ENCODE assay signal across 18 cellular contexts in genomic region chr18:10386956-10387355, GRCh38.
DNase-seq lines count a peak whose midpoint lies in the region; ATAC-seq and TF ChIP-seq lines count a peak whose summit lies in the region.
"Had no signal": no experiment of that assay in that cellular context is flagged by ENCODE, and none has a peak within 500 bp of the region (broad histone marks: within the 10 kb centered on the region; RNA-seq: fewer than 3 reads in every experiment).

No MANE protein-coding gene starts in this region.

- no peak overlapping the region for H2BK20ac ChIP-seq in IMR-90 (ENCODE audit: low read depth, low read length)

- no peaks in the 10 kb centered on the region for H3K79me1 ChIP-seq in IMR-90 (ENCODE audit: low read depth in 1 of 2, low read length in 2 of 2)
- no peaks in the 10 kb centered on the region for H3K79me1 ChIP-seq in mesenchymal stem cell (replicated peaks; ENCODE audit: low read length, poor library complexity, severe bottlenecking)

- H3K9ac ChIP-seq in IMR-90 (ENCODE audit: low read depth, low read length): no peak overlapping the region
- H3K9ac ChIP-seq in mesenchymal stem cell (ENCODE audit: low read length): peak overlapping the region; percentile 71

- H2AK9ac ChIP-seq in IMR-90 (replicated peaks; ENCODE audit: low read depth, low read length, poor library complexity): no peak overlapping the region

- no peak for TF ChIP-seq POLR2A in IMR-90 (IDR thresholded peaks at IDR 0.05; ENCODE audit: low read depth, low read length)

- H2BK12ac ChIP-seq in mesenchymal stem cell (ENCODE audit: low read length in 2 of 2): no peak overlapping the region

- no TSS peak for BruUV-seq in IMR-90 (replicated peaks; lab: Mats Ljungman, UMichigan)

- no peaks in the 10 kb centered on the region for H4K20me1 ChIP-seq in IMR-90 (ENCODE audit: insufficient read depth, low read length)

- H3K4me1 ChIP-seq in IMR-90 (ENCODE audit: control insufficient read depth, insufficient read depth, low read length): peaks cover 4% of the 10 kb centered on the region
- peaks cover 2% of the 10 kb centered on the region for H3K4me1 ChIP-seq in mesenchymal stem cell (ENCODE audit: control insufficient read depth, insufficient read depth, low read depth, low read length)

- no peak overlapping the region for H2AK5ac ChIP-seq in IMR-90 (ENCODE audit: low read depth, low read length)
- no peak overlapping the region for H2AK5ac ChIP-seq in mesenchymal stem cell (ENCODE audit: low read length, severe bottlenecking)

- H3K4ac ChIP-seq in IMR-90 (ENCODE audit: low read depth, low read length) (no peak overlapping the region), mesenchymal stem cell (ENCODE audit: low read depth in 1 of 2, low read length in 2 of 2) (no peak overlapping the region)

- peaks cover 5% of the 10 kb centered on the region for H3K36me3 Mint-ChIP-seq in brain
- no peaks in the 10 kb centered on the region for H3K36me3 Mint-ChIP-seq in activated CD4-positive, alpha-beta memory T cell treated with anti-CD3 and anti-CD28 coated beads for 36 hours

- H2BK5ac ChIP-seq in IMR-90 (ENCODE audit: low read depth, low read length, poor library complexity, severe bottlenecking): no peak overlapping the region
- no peak overlapping the region for H2BK5ac ChIP-seq in mesenchymal stem cell (ENCODE audit: low read depth, low read length, poor library complexity, severe bottlenecking)

- no peak overlapping the region for H4K8ac ChIP-seq in IMR-90 (ENCODE audit: low read depth in 2 of 2, low read length in 2 of 2)
- H4K8ac ChIP-seq in mesenchymal stem cell (ENCODE audit: low read length): no peak overlapping the region

- no peaks in the 10 kb centered on the region for H3K27me3 ChIP-seq in IMR-90 (ENCODE audit: control insufficient read depth, insufficient read depth, low read length)
- peaks cover 0 to 20% of the 10 kb centered on the region in 2 experiments for H3K27me3 ChIP-seq in mesenchymal stem cell (ENCODE audit: control insufficient read depth in 1 of 2, insufficient read depth in 1 of 2, low read length in 2 of 2)
- no peaks in the 10 kb centered on the region for H3K27me3 ChIP-seq in WERI-Rb-1 (ENCODE audit: insufficient read depth, low read depth, severe bottlenecking)

- H3K4me3 ChIP-seq in IMR-90 (ENCODE audit: insufficient read depth, low read depth, low read length): no peak overlapping the region
- H3K4me3 ChIP-seq in mesenchymal stem cell (ENCODE audit: insufficient read depth in 1 of 2, low read depth in 1 of 2, low read length in 2 of 2): peak overlapping the region in 1 of 2 experiments; percentile 26
- no peak overlapping the region for H3K4me3 ChIP-seq in WERI-Rb-1 (ENCODE audit: low read depth, low read length)
- H3K4me3 ChIP-seq: GM12878, GM23338, K562 had no signal

- no peak overlapping the region for H2BK120ac ChIP-seq in IMR-90 (ENCODE audit: low read depth, low read length)
- no peak overlapping the region for H2BK120ac ChIP-seq in mesenchymal stem cell (ENCODE audit: low read depth, low read length)

- H3K18ac ChIP-seq in IMR-90 (ENCODE audit: low read depth, low read length) (no peak overlapping the region), mesenchymal stem cell (ENCODE audit: low read depth in 1 of 2, low read length in 2 of 2) (no peak overlapping the region)

- intact Hi-C loops in IMR-90 (cut with micrococcal nuclease): no loop called here
- intact Hi-C loops in activated CD4-positive, alpha-beta memory T cell treated with anti-CD3 and anti-CD28 coated beads for 36 hours (cut with micrococcal nuclease): no loop called here

- peaks cover 10 to 33% (median 11%) of the 10 kb centered on the region in 5 experiments for H3K9me3 Mint-ChIP-seq in brain
- no peaks in the 10 kb centered on the region for H3K9me3 Mint-ChIP-seq in activated CD4-positive, alpha-beta memory T cell treated with anti-CD3 and anti-CD28 coated beads for 36 hours
- H3K9me3 Mint-ChIP-seq: CD4-positive, alpha-beta T cell; GM23338 had no signal

- H3K14ac ChIP-seq in IMR-90 (replicated peaks; ENCODE audit: low read depth, low read length) (no peak overlapping the region), mesenchymal stem cell (ENCODE audit: low read length in 2 of 2) (no peak overlapping the region)

- H3K27me3 Mint-ChIP-seq in brain: no peaks in the 10 kb centered on the region
- peaks cover 16% of the 10 kb centered on the region for H3K27me3 Mint-ChIP-seq in activated CD4-positive, alpha-beta memory T cell treated with anti-CD3 and anti-CD28 coated beads for 36 hours

- no peaks in the 10 kb centered on the region for H3K9me1 ChIP-seq in IMR-90 (ENCODE audit: insufficient read depth, low read length)

- no peak overlapping the region for H3K4me3 Mint-ChIP-seq in brain
- H3K4me3 Mint-ChIP-seq in activated CD4-positive, alpha-beta memory T cell treated with anti-CD3 and anti-CD28 coated beads for 36 hours: no peak overlapping the region
- H3K4me3 Mint-ChIP-seq: CD4-positive, alpha-beta T cell; GM23338 had no signal

- WGBS in IMR-90 (ENCODE audit: extremely low coverage in 2 of 2, insufficient read length in 1 of 2), 2 experiments: 30% methylated on average over 2 of the region's 2 CpGs; no CpG with 5 or more reads in 1 of the 2 experiments
- WGBS in mesenchymal stem cell: 80% methylated on average over 2 of the region's 2 CpGs

- H3K9me3 ChIP-seq in IMR-90 (ENCODE audit: control insufficient read depth, insufficient read depth, low read length) (no peaks in the 10 kb centered on the region), mesenchymal stem cell (ENCODE audit: control insufficient read depth, low read length) (no peaks in the 10 kb centered on the region), WERI-Rb-1 (ENCODE audit: severe bottlenecking) (no peaks in the 10 kb centered on the region)

- dilution Hi-C loops in IMR-90 (cut with HindIII; ENCODE audit: low sequenced_read_pairs, unreplicated experiment): no loop called here

- no peak overlapping the region for H2AFZ ChIP-seq in IMR-90 (replicated peaks; ENCODE audit: low read length, poor library complexity)
- H2AFZ ChIP-seq in mesenchymal stem cell (ENCODE audit: low read depth, low read length): no peak overlapping the region
- H2AFZ ChIP-seq: GM23338 had no signal

- POLR2A ChIA-PET in IMR-90 (lab: Charles Lee; ENCODE audit: unreplicated experiment): no interaction called here
- POLR2A ChIA-PET in activated CD4-positive, alpha-beta memory T cell treated with anti-CD3 and anti-CD28 coated beads for 36 hours (lab: Charles Lee): no interaction called here

- no peak for ATAC-seq in IMR-90 (ENCODE audit: low read depth)
- ATAC-seq: GM12878, GM23338, K562 had no signal

- peaks cover 20% of the 10 kb centered on the region for H3K4me1 Mint-ChIP-seq in brain
- peaks cover 8% of the 10 kb centered on the region for H3K4me1 Mint-ChIP-seq in activated CD4-positive, alpha-beta memory T cell treated with anti-CD3 and anti-CD28 coated beads for 36 hours (ENCODE audit: low read depth)

- H3K56ac ChIP-seq in IMR-90 (ENCODE audit: extremely low read depth, insufficient read depth, low read length): no peak overlapping the region

- peak; percentile 43 for DNase-seq in IMR-90
- no peak for DNase-seq in mesenchymal stem cell
- no peak for DNase-seq in mesenteric fat pad (ENCODE audit: low spot score)
- no peak for DNase-seq in WERI-Rb-1
- DNase-seq in NCI-H345 treated with DMSO at 0.1 percent for 48 hours (lab: John Stamatoyannopoulos, UW; ENCODE audit: unreplicated experiment): no peak
- DNase-seq in activated CD4-positive, alpha-beta memory T cell treated with anti-CD3 and anti-CD28 coated beads for 36 hours: no peak
- DNase-seq: ACHN; AML-193; Calu3; CD4-positive, alpha-beta T cell; DMS79 treated with DMSO at 0.1 percent for 48 hours; HCEC 1CT had no signal

- CTCF ChIA-PET in IMR-90 (lab: Yijun Ruan, JAX): no interaction called here
- CTCF ChIA-PET in activated CD4-positive, alpha-beta memory T cell treated with anti-CD3 and anti-CD28 coated beads for 36 hours (lab: Charles Lee): interaction anchor here (1.0 kb wide), 1 partner anchor 174 kb away, joined by 3 read pairs; no protein-coding TSS in a partner anchor

- peak overlapping the region in 3 of 5 experiments; percentile 2 to 84 (median 76) for H3K27ac Mint-ChIP-seq in brain
- H3K27ac Mint-ChIP-seq in activated CD4-positive, alpha-beta memory T cell treated with anti-CD3 and anti-CD28 coated beads for 36 hours: no peak overlapping the region
- H3K27ac Mint-ChIP-seq: CD4-positive, alpha-beta T cell; GM23338 had no signal

- H3K4me2 ChIP-seq in IMR-90 (ENCODE audit: low read depth, low read length): no peak overlapping the region
- H3K4me2 ChIP-seq in mesenchymal stem cell (ENCODE audit: low read length, poor library complexity, severe bottlenecking): no peak overlapping the region
- H3K4me2 ChIP-seq: GM23338 had no signal

- no peak overlapping the region for H4K5ac ChIP-seq in IMR-90 (ENCODE audit: low read depth, low read length)

- H3K23ac ChIP-seq in IMR-90 (ENCODE audit: low read depth, low read length): no peak overlapping the region
- H3K23ac ChIP-seq in mesenchymal stem cell (ENCODE audit: low read length in 2 of 2): no peak overlapping the region

- TF ChIP-seq RAD21 in IMR-90 (IDR thresholded peaks at IDR 0.05; ENCODE audit: low read length): no peak

- TF ChIP-seq CTCF in IMR-90 (conservative IDR thresholded peaks at IDR 0.05; ENCODE audit: low read depth, low read length) (no peak), brain (conservative IDR thresholded peaks at IDR 0.05) (no peak), WERI-Rb-1 (IDR thresholded peaks at IDR 0.05; ENCODE audit: low read depth, low read length) (no peak)

- H3K27ac ChIP-seq in IMR-90 (ENCODE audit: insufficient read depth, low read length) (no peak overlapping the region), mesenchymal stem cell (ENCODE audit: low read length, poor library complexity, severe bottlenecking) (no peak overlapping the region), WERI-Rb-1 (no peak overlapping the region)
- H3K27ac ChIP-seq: C4-2B, HL-60 had no signal

- no peak overlapping the region for H4K91ac ChIP-seq in IMR-90 (ENCODE audit: insufficient read depth, low read depth, low read length)
- no peak overlapping the region for H4K91ac ChIP-seq in mesenchymal stem cell (ENCODE audit: low read length)

- H3K36me3 ChIP-seq in IMR-90 (ENCODE audit: control insufficient read depth, insufficient read depth, low read length): no peaks in the 10 kb centered on the region
- H3K36me3 ChIP-seq in mesenchymal stem cell (ENCODE audit: control insufficient read depth in 1 of 2, insufficient read depth in 2 of 2, low read depth in 1 of 2, low read length in 2 of 2): no peaks in the 10 kb centered on the region
- H3K36me3 ChIP-seq in WERI-Rb-1: no peaks in the 10 kb centered on the region

- in situ Hi-C loops in IMR-90 (cut with MboI; ENCODE audit: low sequenced_read_pairs): no loop called here

- H2BK15ac ChIP-seq in IMR-90 (ENCODE audit: low read depth, low read length) (no peak overlapping the region), mesenchymal stem cell (ENCODE audit: low read depth, poor library complexity, severe bottlenecking) (no peak overlapping the region)

TF ChIP-seq in IMR-90, 13 proteins besides CTCF, POLR2A, EP300 and RAD21:
- TF ChIP-seq CEBPB (IDR thresholded peaks at IDR 0.05; ENCODE audit: low read depth, low read length): peak; percentile 4; the same call in 1 of the 2 replicates
- TF ChIP-seq RCOR1 (IDR thresholded peaks at IDR 0.05; ENCODE audit: insufficient replicate concordance, low read length): no peak
